16 cellular contexts compared by ENCODE assay signal in genomic region chr5:168656633-168657032, GRCh38.
DNase-seq lines count a peak whose midpoint lies in the region; ATAC-seq and TF ChIP-seq lines count a peak whose summit lies in the region.
"Had no signal": no experiment of that assay in that cellular context is flagged by ENCODE, and none has a peak within 500 bp of the region (broad histone marks: within the 10 kb centered on the region; RNA-seq: fewer than 3 reads in every experiment).

No MANE protein-coding gene starts in this region.

- dilution Hi-C loops in mammary epithelial cell (cut with HindIII; ENCODE audit: low sequenced_read_pairs), result no loop called here

- H3K27me3 ChIP-seq in mammary epithelial cell (ENCODE audit: insufficient read depth, low read length) (no peaks in the 10 kb centered on the region), hepatocyte (no peaks in the 10 kb centered on the region)
- H3K27me3 ChIP-seq: BLaER1, testis had no signal

- WGBS in mammary epithelial cell (ENCODE audit: low coverage, missing lambda C conversion rate), result 4% methylated on average over 3 of the region's 3 CpGs
- WGBS in hepatocyte (ENCODE audit: low lambda C conversion rate, missing lambda C conversion rate), result 52% methylated on average over 3 of the region's 3 CpGs

- H3K9ac ChIP-seq in mammary epithelial cell (ENCODE audit: insufficient read depth, low read length), result peak overlapping the region; percentile 69
- H3K9ac ChIP-seq: BLaER1 had no signal

- CTCF ChIA-PET in AG04449 (lab: Yijun Ruan, JAX), result interaction anchor here (1.1 kb wide), 1 partner anchor 171 kb away, joined by 3 read pairs; no protein-coding TSS in a partner anchor
- CTCF ChIA-PET in mammary epithelial cell (lab: Charles Lee; ENCODE audit: low non-redundant PET), result no interaction called here

- in situ Hi-C loops in mammary epithelial cell (cut with MboI; ENCODE audit: low sequenced_read_pairs in 2 of 2), result no loop called here

- TF ChIP-seq CTCF in AG04449 (IDR thresholded peaks at IDR 0.05; ENCODE audit: insufficient read depth, low read length, missing control alignments) (no peak), mammary epithelial cell (conservative IDR thresholded peaks at IDR 0.05 in 1 of 2, IDR thresholded peaks at IDR 0.05 in 1 of 2; ENCODE audit: extremely low read depth in 1 of 2, insufficient read depth in 1 of 2, low read depth in 1 of 2, low read length in 2 of 2) (no peak), hepatocyte (IDR thresholded peaks at IDR 0.05; ENCODE audit: poor library complexity) (no peak)

- H2AFZ ChIP-seq in mammary epithelial cell (ENCODE audit: low read depth, low read length) (peak overlapping the region; percentile 75), hepatocyte (no peak overlapping the region)

- H3K27me3 Mint-ChIP-seq in natural killer cell treated with Interleukin-12 subunit alpha and Interleukin-12 subunit beta and Interleukin-15 and Interleukin-18, amount 100 ng/mL, for 72 hours, result peaks cover 4 to 6% of the 10 kb centered on the region in 2 donors

- no peak overlapping the region for H3K27ac Mint-ChIP-seq in natural killer cell treated with Interleukin-12 subunit alpha and Interleukin-12 subunit beta and Interleukin-15 and Interleukin-18, amount 100 ng/mL, for 72 hours
- H3K27ac Mint-ChIP-seq: activated CD4-positive, alpha-beta T cell treated with anti-CD3 and anti-CD28 coated beads, Interleukin-2, amount 10 ng/mL, durations not matched to agents 24 days and 14 days had no signal

- H3K9me3 ChIP-seq in mammary epithelial cell (replicated peaks; ENCODE audit: insufficient read depth, low read length) (no peaks in the 10 kb centered on the region), hepatocyte (ENCODE audit: low read depth) (no peaks in the 10 kb centered on the region)
- H3K9me3 ChIP-seq: BLaER1, testis had no signal

- H3K27ac ChIP-seq in mammary epithelial cell (ENCODE audit: insufficient read depth, low read depth, low read length) (peak overlapping the region; percentile 97), hepatocyte (peak overlapping the region; percentile 87)
- H3K27ac ChIP-seq: BLaER1, testis had no signal

- POLR2A ChIA-PET in AG04449 (lab: Yijun Ruan, JAX), result no interaction called here

- H4K20me1 ChIP-seq in mammary epithelial cell (ENCODE audit: insufficient read depth, low read length) (no peaks in the 10 kb centered on the region), hepatocyte (ENCODE audit: insufficient read depth, poor library complexity, severe bottlenecking) (no peaks in the 10 kb centered on the region)
- H4K20me1 ChIP-seq: BLaER1 had no signal

- H3K9me2 ChIP-seq in hepatocyte (replicated peaks; ENCODE audit: insufficient read depth), result no peaks in the 10 kb centered on the region

- no peaks in the 10 kb centered on the region for H3K36me3 ChIP-seq in mammary epithelial cell (ENCODE audit: insufficient read depth, low read length)
- H3K36me3 ChIP-seq in hepatocyte (replicated peaks; ENCODE audit: insufficient read depth, low read depth), result no peaks in the 10 kb centered on the region
- H3K36me3 ChIP-seq: BLaER1 had no signal

- peak overlapping the region; percentile 34 for H3K4me2 ChIP-seq in mammary epithelial cell (ENCODE audit: insufficient read depth, low read depth, low read length)
- H3K4me2 ChIP-seq in hepatocyte, result peak overlapping the region; percentile 14
- H3K4me2 ChIP-seq: BLaER1 had no signal

- H3K9me3 Mint-ChIP-seq in natural killer cell treated with Interleukin-12 subunit alpha and Interleukin-12 subunit beta and Interleukin-15 and Interleukin-18, amount 100 ng/mL, for 72 hours, result no peaks in the 10 kb centered on the region
- H3K9me3 Mint-ChIP-seq: activated CD4-positive, alpha-beta T cell treated with anti-CD3 and anti-CD28 coated beads, Interleukin-2, amount 10 ng/mL, durations not matched to agents 24 days and 14 days had no signal

- BruUV-seq in mammary epithelial cell (replicated peaks; lab: Mats Ljungman, UMichigan), result no TSS peak

- ATAC-seq in natural killer cell treated with Interleukin-12 subunit alpha and Interleukin-12 subunit beta and Interleukin-15 and Interleukin-18, amount 100 ng/mL, for 72 hours, result no peak
- no peak for ATAC-seq in HG03378 (IDR thresholded peaks at IDR 0.05; ENCODE audit: unreplicated experiment)
- ATAC-seq in GM21447 (IDR thresholded peaks at IDR 0.05; ENCODE audit: unreplicated experiment), result no peak
- no peak for ATAC-seq in GM21528 (IDR thresholded peaks at IDR 0.05; ENCODE audit: low FRiP score, unreplicated experiment)

- no peaks in the 10 kb centered on the region for H3K79me2 ChIP-seq in mammary epithelial cell (ENCODE audit: insufficient read depth, low read length)
- no peaks in the 10 kb centered on the region for H3K79me2 ChIP-seq in hepatocyte

- H3K4me3 ChIP-seq in AG04449 (ENCODE audit: low read depth, low read length) (no peak overlapping the region), mammary epithelial cell (replicated peaks in 1 of 3; ENCODE audit: insufficient read depth in 1 of 3, low read depth in 2 of 3, low read length in 3 of 3) (no peak overlapping the region), hepatocyte (no peak overlapping the region)
- H3K4me3 ChIP-seq: BLaER1, lung, testis had no signal

- no peaks in the 10 kb centered on the region for H3K4me1 Mint-ChIP-seq in natural killer cell treated with Interleukin-12 subunit alpha and Interleukin-12 subunit beta and Interleukin-15 and Interleukin-18, amount 100 ng/mL, for 72 hours (ENCODE audit: low read depth in 2 of 2)
- H3K4me1 Mint-ChIP-seq: activated CD4-positive, alpha-beta T cell treated with anti-CD3 and anti-CD28 coated beads, Interleukin-2, amount 10 ng/mL, durations not matched to agents 24 days and 14 days had no signal

- H3K4me1 ChIP-seq in mammary epithelial cell (ENCODE audit: insufficient read depth, low read length), result peaks cover 62% of the 10 kb centered on the region
- peaks cover 46% of the 10 kb centered on the region for H3K4me1 ChIP-seq in hepatocyte (ENCODE audit: insufficient read depth)
- H3K4me1 ChIP-seq: BLaER1, testis had no signal

- DNase-seq in AG04449 (ENCODE audit: low read depth, low spot score), result peak; percentile 65
- DNase-seq in LoVo (ENCODE audit: low spot score), result peak; percentile 74
- DNase-seq in mammary epithelial cell, result peak; percentile 96
- DNase-seq in hepatocyte (ENCODE audit: low spot score), result no peak
- DNase-seq in natural killer cell treated with Interleukin-12 subunit alpha and Interleukin-12 subunit beta and Interleukin-15 and Interleukin-18, amount 100 ng/mL, for 72 hours (ENCODE audit: low spot score), result no peak
- DNase-seq: activated CD4-positive, alpha-beta T cell treated with anti-CD3 and anti-CD28 coated beads, Interleukin-2, amount 10 ng/mL, durations not matched to agents 24 days and 14 days; activated gamma-delta T cell; KBM-7; NCI-H2227 treated with DMSO at 0.1 percent for 48 hours; SW 1271; testis had no signal

- H3K4me3 Mint-ChIP-seq in natural killer cell treated with Interleukin-12 subunit alpha and Interleukin-12 subunit beta and Interleukin-15 and Interleukin-18, amount 100 ng/mL, for 72 hours, result no peak overlapping the region
- H3K4me3 Mint-ChIP-seq: activated CD4-positive, alpha-beta T cell treated with anti-CD3 and anti-CD28 coated beads, Interleukin-2, amount 10 ng/mL, durations not matched to agents 24 days and 14 days had no signal

- no peaks in the 10 kb centered on the region for H3K36me3 Mint-ChIP-seq in natural killer cell treated with Interleukin-12 subunit alpha and Interleukin-12 subunit beta and Interleukin-15 and Interleukin-18, amount 100 ng/mL, for 72 hours

- intact Hi-C loops in mammary epithelial cell (cut with micrococcal nuclease), result no loop called here

Comparison
In these comparisons a context has a peak if more than half of its experiments do, and no peak if none do; other contexts are left out.
1. DNase-seq: peak in AG04449 (single experiment), LoVo (single experiment) and mammary epithelial cell (single experiment); none in hepatocyte (single experiment) and natural killer cell treated with Interleukin-12 subunit alpha and Interleukin-12 subunit beta and Interleukin-15 and Interleukin-18, amount 100 ng/mL, for 72 hours (single experiment).